Comparison of ENCODE assay signal across 17 cellular contexts in the genomic region with DNA sequence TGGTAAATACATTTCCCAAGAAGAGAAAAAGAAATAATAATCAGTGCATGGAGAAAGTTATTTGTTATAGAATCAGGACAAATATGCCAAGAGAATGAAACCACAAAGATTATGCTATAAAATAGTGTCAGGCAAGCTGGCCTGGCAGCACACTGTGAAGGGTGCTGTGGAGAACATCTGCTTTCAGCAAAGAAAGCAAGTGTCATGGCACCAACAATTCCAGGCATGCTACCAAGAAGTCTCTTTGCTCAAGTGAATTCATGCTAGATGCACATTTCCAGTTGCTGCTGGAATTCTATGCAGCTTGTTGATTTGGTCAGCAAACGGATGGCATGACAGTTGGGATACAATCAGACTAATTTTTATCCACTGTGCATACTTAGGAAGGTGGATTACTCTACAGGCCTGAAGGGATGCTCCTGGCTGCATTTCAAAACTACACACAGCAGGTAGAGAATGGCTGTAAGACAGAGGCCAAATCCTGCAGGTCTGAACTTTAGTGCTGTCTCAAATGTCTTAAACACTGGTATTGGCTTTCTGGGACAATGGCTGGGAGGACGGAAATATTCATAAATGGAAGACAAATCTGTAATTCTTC.
"Had no signal": no experiment of that assay in that cellular context is flagged by ENCODE, and none has a peak within 500 bp of the region (broad histone marks: within the 10 kb centered on the region; RNA-seq: fewer than 3 reads in every experiment).

No MANE protein-coding gene starts in this region.

- H3K4me3 ChIP-seq: left ventricle myocardium inferior, prostate gland, right atrium auricular region, tibial nerve, uterus had no signal

- H3K36me3 ChIP-seq: left ventricle myocardium inferior, prostate gland, right atrium auricular region, tibial nerve, uterus had no signal

- H3K9me3 ChIP-seq: prostate gland, uterus had no signal

- H3K27me3 ChIP-seq: right atrium auricular region, tibial nerve, uterus had no signal

- H3K4me1 ChIP-seq: left ventricle myocardium inferior, prostate gland, right atrium auricular region, tibial nerve, uterus had no signal

- DNase-seq: activated B cell treated with CpG ODN at 0.5 μM for 24 hours; activated CD4-positive, alpha-beta memory T cell treated with anti-CD3 and anti-CD28 coated beads for 36 hours; activated CD4-positive, alpha-beta T cell treated with anti-CD3 and anti-CD28 coated beads for 4 hours; activated gamma-delta T cell treated with Interleukin-2 at 50 U/mL for 16 hours; activated T-cell treated with anti-CD3 and anti-CD28 coated beads for 4 hours; amniotic stem cell; immature natural killer cell; kidney glomerular epithelial cell; left ventricle myocardium inferior; mammary epithelial cell; midbrain; stimulated activated CD4-positive, alpha-beta T cell treated with anti-CD3 and anti-CD28 coated beads, Interleukin-2, amount 100 ng/mL, for 24 hours; stimulated activated naive CD8-positive, alpha-beta T cell treated with anti-CD3 and anti-CD28 coated beads, Interleukin-15, Interleukin-2, amounts not matched to agents 100 U/mL and 50 U/mL, for 24 hours; uterus had no signal

- H3K27ac ChIP-seq: left ventricle myocardium inferior, prostate gland, right atrium auricular region, tibial nerve, uterus had no signal
